10 cellular contexts compared by ENCODE assay signal in the genomic region with DNA sequence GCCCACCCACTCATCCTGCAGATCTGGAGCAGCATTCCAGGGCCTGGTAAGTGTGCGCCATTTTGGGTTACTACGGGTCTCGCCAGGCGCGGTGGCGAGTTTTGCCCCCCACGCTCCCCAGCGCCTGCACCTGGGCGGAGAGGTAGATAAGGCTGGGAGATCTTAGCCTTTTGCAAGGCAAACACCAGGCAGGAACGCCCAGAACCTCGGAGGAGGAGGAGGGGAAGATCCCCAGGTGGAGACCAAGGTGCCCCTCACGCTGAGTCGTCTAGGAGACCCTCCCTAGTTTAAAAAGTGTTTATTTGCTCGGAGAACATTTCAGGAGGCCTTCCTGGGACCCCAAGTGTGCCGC. TPM values are rescaled to one million over a fixed set of nuclear protein-coding genes. Genes with fewer than 3 reads are reported as not detected.
DNase-seq lines count a peak whose midpoint lies in the region; ATAC-seq and TF ChIP-seq lines count a peak whose summit lies in the region.
"Had no signal": no experiment of that assay in that cellular context is flagged by ENCODE, and none has a peak within 500 bp of the region (broad histone marks: within the 10 kb centered on the region; RNA-seq: fewer than 3 reads in every experiment).

No MANE protein-coding gene starts in this region.

- H3K27ac Mint-ChIP-seq in activated naive CD4-positive, alpha-beta T cell treated with anti-CD3 and anti-CD28 coated beads, Interleukin-2, amount 10 ng/mL, durations not matched to agents 7 days and 5 days: no peak overlapping the region
- peak overlapping the region; percentile 70 for H3K27ac Mint-ChIP-seq in type B pancreatic cell
- H3K27ac Mint-ChIP-seq: activated naive CD8-positive, alpha-beta T cell; memory B cell had no signal

- H3K4me3 Mint-ChIP-seq in activated naive CD4-positive, alpha-beta T cell treated with anti-CD3 and anti-CD28 coated beads, Interleukin-2, amount 10 ng/mL, durations not matched to agents 7 days and 5 days: peak overlapping the region; percentile 72
- peak overlapping the region; percentile 78 for H3K4me3 Mint-ChIP-seq in type B pancreatic cell
- H3K4me3 Mint-ChIP-seq: memory B cell had no signal

- H3K27me3 Mint-ChIP-seq in activated naive CD4-positive, alpha-beta T cell treated with anti-CD3 and anti-CD28 coated beads, Interleukin-2, amount 10 ng/mL, durations not matched to agents 7 days and 5 days: peaks cover 64% of the 10 kb centered on the region
- peaks cover 63% of the 10 kb centered on the region for H3K27me3 Mint-ChIP-seq in type B pancreatic cell

- H3K4me3 ChIP-seq in cardiac fibroblast (replicated peaks in 1 of 2; ENCODE audit: low read depth in 2 of 2, low read length in 2 of 2) (peak overlapping the region; percentile 10 to 32), mesodermal cell (ENCODE audit: extremely low read depth, insufficient read depth, low read length, poor library complexity, severe bottlenecking) (peak overlapping the region; percentile 11)

- 63 to 67% methylated on average over 15 of the region's 15 CpGs for WGBS in mesodermal cell (ENCODE audit: insufficient coverage in 2 of 2), 2 experiments

- no peaks in the 10 kb centered on the region for H3K9me3 Mint-ChIP-seq in activated naive CD4-positive, alpha-beta T cell treated with anti-CD3 and anti-CD28 coated beads, Interleukin-2, amount 10 ng/mL, durations not matched to agents 7 days and 5 days
- no peaks in the 10 kb centered on the region for H3K9me3 Mint-ChIP-seq in type B pancreatic cell
- H3K9me3 Mint-ChIP-seq: memory B cell had no signal

- ATAC-seq in HG02642 (IDR thresholded peaks at IDR 0.05; ENCODE audit: poor library complexity, unreplicated experiment): no peak

- peaks cover 22% of the 10 kb centered on the region for H3K4me1 ChIP-seq in mesodermal cell (ENCODE audit: control insufficient read depth, insufficient read depth, low read length, poor library complexity, severe bottlenecking)

- in situ Hi-C loops in G401 (cut with HindIII; ENCODE audit: low sequenced_read_pairs): no loop called here

- TF ChIP-seq CTCF in cardiac fibroblast (IDR thresholded peaks at IDR 0.05; ENCODE audit: low read depth, low read length) (no peak), type B pancreatic cell (conservative IDR thresholded peaks at IDR 0.05) (no peak)

- no peaks in the 10 kb centered on the region for H3K9me3 ChIP-seq in mesodermal cell (ENCODE audit: control insufficient read depth, low read length)

- CTCF ChIA-PET in activated naive CD4-positive, alpha-beta T cell treated with anti-CD3 and anti-CD28 coated beads, Interleukin-2, amount 10 ng/mL, durations not matched to agents 7 days and 5 days (lab: Charles Lee): interaction anchor here (0.8 to 2.9 kb wide), 8 partner anchors 8 to 404 kb away, joined by 3 to 24 read pairs (median 4); no protein-coding TSS in a partner anchor

- no peaks in the 10 kb centered on the region for H3K36me3 ChIP-seq in mesodermal cell (ENCODE audit: control insufficient read depth, insufficient read depth, low read length)

- H3K36me3 Mint-ChIP-seq in activated naive CD4-positive, alpha-beta T cell treated with anti-CD3 and anti-CD28 coated beads, Interleukin-2, amount 10 ng/mL, durations not matched to agents 7 days and 5 days: peaks cover 1% of the 10 kb centered on the region
- no peaks in the 10 kb centered on the region for H3K36me3 Mint-ChIP-seq in type B pancreatic cell
- H3K36me3 Mint-ChIP-seq: activated naive CD8-positive, alpha-beta T cell; memory B cell had no signal

- peaks cover 26% of the 10 kb centered on the region for H3K4me1 Mint-ChIP-seq in activated naive CD4-positive, alpha-beta T cell treated with anti-CD3 and anti-CD28 coated beads, Interleukin-2, amount 10 ng/mL, durations not matched to agents 7 days and 5 days
- peaks cover 13% of the 10 kb centered on the region for H3K4me1 Mint-ChIP-seq in type B pancreatic cell (ENCODE audit: unreplicated experiment)
- H3K4me1 Mint-ChIP-seq: memory B cell had no signal

- no peak for DNase-seq in activated naive CD4-positive, alpha-beta T cell treated with anti-CD3 and anti-CD28 coated beads, Interleukin-2, amount 10 ng/mL, durations not matched to agents 7 days and 5 days
- no peak for DNase-seq in activated naive CD4-positive, alpha-beta T cell treated with Interleukin-2 at 50 U/mL for 16 hours
- DNase-seq in cardiac fibroblast (ENCODE audit: low read depth in 2 of 2) (no peak), type B pancreatic cell (ENCODE audit: extremely low spot score, unreplicated experiment) (no peak), G401 (ENCODE audit: low spot score) (no peak), GOT3 (lab: John Stamatoyannopoulos, UW) (no peak)

- no peak overlapping the region for H3K27ac ChIP-seq in mesodermal cell (ENCODE audit: low read depth, low read length, severe bottlenecking)

RNA-seq across cellular contexts. Expression of a gene that starts 0.4 kb away (rescaled TPM):
- 6.6 TPM for polyA plus RNA-seq in mesodermal cell (2013, experiment 1 of 2)
- polyA plus RNA-seq in mesodermal cell (2013, experiment 2 of 2): 4.9 TPM
- total RNA-seq in type B pancreatic cell (ENCODE audit: low replicate concordance): 11.3 and 23.8 TPM in 2 replicates
- total RNA-seq in G401 (2014; rRNA removed; shearing (Covaris generic)): not detected in 2 replicates

Comparison
In these comparisons a context has a peak if more than half of its experiments do, and no peak if none do; other contexts are left out.
1. RNA of a gene that starts 0.4 kb away (total RNA-seq): 11.3 to 23.8 TPM in type B pancreatic cell; not detected in G401; every median in the first group is over 10 times any median in the second.